In the genomic region with DNA sequence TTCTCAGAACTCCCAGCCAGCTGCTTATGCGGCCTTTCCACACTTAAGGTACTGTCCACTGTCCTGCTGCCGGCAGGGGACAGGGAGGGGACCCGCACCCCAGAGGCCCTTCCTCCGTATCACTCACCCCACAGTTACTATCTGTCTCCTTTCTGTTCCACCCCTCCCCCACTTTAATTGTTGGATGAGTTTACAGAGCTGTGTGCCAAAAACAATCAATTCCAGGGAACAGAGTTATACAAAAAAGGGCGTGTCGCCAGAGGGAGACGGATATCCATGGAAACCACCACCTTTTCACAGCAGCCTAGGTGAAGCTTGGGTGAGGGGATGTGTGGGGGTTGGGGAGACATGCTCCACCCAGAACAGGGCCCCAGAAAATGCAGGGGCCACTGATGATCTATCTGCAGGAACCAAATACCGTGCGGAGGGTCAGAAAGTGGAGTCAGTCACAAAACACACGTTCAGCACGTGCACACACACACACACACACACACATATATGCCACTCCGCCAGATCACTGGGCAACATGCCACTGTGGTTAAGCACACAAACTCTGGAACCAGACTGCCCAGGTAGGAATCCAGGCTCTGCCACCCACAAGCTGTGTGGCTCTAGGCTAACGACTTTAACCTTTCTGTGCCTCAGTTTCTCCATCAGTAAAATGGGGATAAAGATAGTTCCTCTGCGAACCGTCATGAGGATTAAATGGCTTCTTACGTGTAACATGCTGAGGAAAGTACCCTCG, we compare ENCODE assay signal across 16 cellular contexts. TPM values are rescaled to one million over a fixed set of nuclear protein-coding genes. Genes with fewer than 3 reads are reported as not detected.
DNase-seq lines count a peak whose midpoint lies in the region; ATAC-seq, FAIRE-seq and TF ChIP-seq lines count a peak whose summit lies in the region.
"Had no signal": no experiment of that assay in that cellular context is flagged by ENCODE, and none has a peak within 500 bp of the region (broad histone marks: within the 10 kb centered on the region; RNA-seq: fewer than 3 reads in every experiment).

No MANE protein-coding gene starts in this region.

- no peaks in the 10 kb centered on the region for H3K36me3 Mint-ChIP-seq in stimulated activated effector memory CD8-positive, alpha-beta T cell treated with anti-CD3 and anti-CD28 coated beads, Interleukin-12 subunit alpha, Interleukin-12 subunit beta, amount 100 ng/mL, for 72 hours

- no peak overlapping the region for H3K4me3 ChIP-seq in bronchial epithelial cell (ENCODE audit: low read depth, low read length)
- peak overlapping the region in 1 of 2 donors; percentile 37 for H3K4me3 ChIP-seq in mucosa of rectum (ENCODE audit: low read length in 2 of 2)
- H3K4me3 ChIP-seq: GM23338, SJCRH30, upper lobe of left lung had no signal

- DNase-seq in Caki2 (ENCODE audit: low read depth): peak; percentile 22
- peak; percentile 70 for DNase-seq in NCI-H2107 (lab: John Stamatoyannopoulos, UW)
- peak; percentile 54 for DNase-seq in bronchial epithelial cell (ENCODE audit: low read depth)
- DNase-seq in stimulated activated effector memory CD8-positive, alpha-beta T cell treated with anti-CD3 and anti-CD28 coated beads, Interleukin-12 subunit alpha, Interleukin-12 subunit beta, amount 100 ng/mL, for 72 hours (ENCODE audit: low spot score in 2 of 2): no peak
- no peak for DNase-seq in superior temporal gyrus (ENCODE audit: extremely low spot score)
- no peak for DNase-seq in epidermal melanocyte (ENCODE audit: insufficient read length, low spot score)
- DNase-seq: amygdala; effector memory CD4-positive, alpha-beta T cell; midbrain; NCI-H226; SJCRH30; WERI-Rb-1 had no signal

- peak; percentile 90 for FAIRE-seq in bronchial epithelial cell (lab: Jason Lieb, UNC)

- no peaks in the 10 kb centered on the region for H3K4me1 Mint-ChIP-seq in stimulated activated effector memory CD8-positive, alpha-beta T cell treated with anti-CD3 and anti-CD28 coated beads, Interleukin-12 subunit alpha, Interleukin-12 subunit beta, amount 100 ng/mL, for 72 hours

- H3K27ac Mint-ChIP-seq in stimulated activated effector memory CD8-positive, alpha-beta T cell treated with anti-CD3 and anti-CD28 coated beads, Interleukin-12 subunit alpha, Interleukin-12 subunit beta, amount 100 ng/mL, for 72 hours: no peak overlapping the region
- H3K27ac Mint-ChIP-seq: GM23338 had no signal

- no peak for ATAC-seq in stimulated activated effector memory CD8-positive, alpha-beta T cell treated with anti-CD3 and anti-CD28 coated beads, Interleukin-12 subunit alpha, Interleukin-12 subunit beta, amount 100 ng/mL, for 72 hours
- ATAC-seq in GM21528 (IDR thresholded peaks at IDR 0.05; ENCODE audit: low FRiP score, unreplicated experiment): no peak

- H3K4me1 ChIP-seq in mucosa of rectum (ENCODE audit: control insufficient read depth in 2 of 2, insufficient read depth in 2 of 2, low read length in 2 of 2): peaks cover 41 to 49% of the 10 kb centered on the region in 2 donors

- no peak for TF ChIP-seq CTCF in bronchial epithelial cell (IDR thresholded peaks at IDR 0.05; ENCODE audit: insufficient read depth, low read length, severe bottlenecking)

- peak overlapping the region; percentile 74 to 87 for H3K27ac ChIP-seq in mucosa of rectum (ENCODE audit: low read depth in 2 of 2, low read length in 2 of 2)
- H3K27ac ChIP-seq: SJCRH30, WERI-Rb-1 had no signal

- peak overlapping the region; percentile 26 to 47 for H3K9ac ChIP-seq in mucosa of rectum (ENCODE audit: low read depth in 1 of 2, low read length in 2 of 2)

- in situ Hi-C loops in Caki2 (cut with HindIII; ENCODE audit: low pct_unique_long_range_greater_than_20kb, low sequenced_read_pairs): no loop called here

- H3K4me3 Mint-ChIP-seq in stimulated activated effector memory CD8-positive, alpha-beta T cell treated with anti-CD3 and anti-CD28 coated beads, Interleukin-12 subunit alpha, Interleukin-12 subunit beta, amount 100 ng/mL, for 72 hours: no peak overlapping the region
- H3K4me3 Mint-ChIP-seq: GM23338 had no signal

- no peaks in the 10 kb centered on the region for H3K9me3 ChIP-seq in mucosa of rectum (ENCODE audit: control insufficient read depth in 2 of 2, low read length in 2 of 2)
- H3K9me3 ChIP-seq: SJCRH30, upper lobe of left lung had no signal

- H3K36me3 ChIP-seq in bronchial epithelial cell (ENCODE audit: control insufficient read depth, insufficient read depth, low read length) (peaks cover 4% of the 10 kb centered on the region), mucosa of rectum (ENCODE audit: control insufficient read depth in 2 of 2, insufficient read depth in 2 of 2, low read length in 2 of 2) (no peaks in the 10 kb centered on the region)
- H3K36me3 ChIP-seq: SJCRH30, upper lobe of left lung had no signal

- H3K27me3 ChIP-seq in bronchial epithelial cell (ENCODE audit: control insufficient read depth, insufficient read depth, low read length): no peaks in the 10 kb centered on the region
- H3K27me3 ChIP-seq in mucosa of rectum (ENCODE audit: control insufficient read depth in 2 of 2, insufficient read depth in 2 of 2, low read length in 2 of 2): no peaks in the 10 kb centered on the region
- H3K27me3 ChIP-seq: SJCRH30, upper lobe of left lung had no signal

- no peaks in the 10 kb centered on the region for H3K9me3 Mint-ChIP-seq in stimulated activated effector memory CD8-positive, alpha-beta T cell treated with anti-CD3 and anti-CD28 coated beads, Interleukin-12 subunit alpha, Interleukin-12 subunit beta, amount 100 ng/mL, for 72 hours
- H3K9me3 Mint-ChIP-seq: GM23338 had no signal

RNA-seq across cellular contexts. Expression of a gene that starts 30.5 kb away (rescaled TPM):
- 0.58 and 3.7 TPM in 2 replicates for total RNA-seq in Caki2 (2014; rRNA removed; shearing (Covaris generic); ENCODE audit: low replicate concordance)
- total RNA-seq in bronchial epithelial cell: 9.2 and 12.7 TPM in 2 replicates

Comparison
In these comparisons a context has a peak if more than half of its experiments do, and no peak if none do; other contexts are left out.
1. DNase-seq: peak in Caki2 (single experiment), NCI-H2107 (single experiment) and bronchial epithelial cell (single experiment); none in stimulated activated effector memory CD8-positive, alpha-beta T cell treated with anti-CD3 and anti-CD28 coated beads, Interleukin-12 subunit alpha, Interleukin-12 subunit beta, amount 100 ng/mL, for 72 hours (0 of 2), superior temporal gyrus (single experiment) and epidermal melanocyte (single experiment).